14 cellular contexts compared by ENCODE assay signal in the genomic region with DNA sequence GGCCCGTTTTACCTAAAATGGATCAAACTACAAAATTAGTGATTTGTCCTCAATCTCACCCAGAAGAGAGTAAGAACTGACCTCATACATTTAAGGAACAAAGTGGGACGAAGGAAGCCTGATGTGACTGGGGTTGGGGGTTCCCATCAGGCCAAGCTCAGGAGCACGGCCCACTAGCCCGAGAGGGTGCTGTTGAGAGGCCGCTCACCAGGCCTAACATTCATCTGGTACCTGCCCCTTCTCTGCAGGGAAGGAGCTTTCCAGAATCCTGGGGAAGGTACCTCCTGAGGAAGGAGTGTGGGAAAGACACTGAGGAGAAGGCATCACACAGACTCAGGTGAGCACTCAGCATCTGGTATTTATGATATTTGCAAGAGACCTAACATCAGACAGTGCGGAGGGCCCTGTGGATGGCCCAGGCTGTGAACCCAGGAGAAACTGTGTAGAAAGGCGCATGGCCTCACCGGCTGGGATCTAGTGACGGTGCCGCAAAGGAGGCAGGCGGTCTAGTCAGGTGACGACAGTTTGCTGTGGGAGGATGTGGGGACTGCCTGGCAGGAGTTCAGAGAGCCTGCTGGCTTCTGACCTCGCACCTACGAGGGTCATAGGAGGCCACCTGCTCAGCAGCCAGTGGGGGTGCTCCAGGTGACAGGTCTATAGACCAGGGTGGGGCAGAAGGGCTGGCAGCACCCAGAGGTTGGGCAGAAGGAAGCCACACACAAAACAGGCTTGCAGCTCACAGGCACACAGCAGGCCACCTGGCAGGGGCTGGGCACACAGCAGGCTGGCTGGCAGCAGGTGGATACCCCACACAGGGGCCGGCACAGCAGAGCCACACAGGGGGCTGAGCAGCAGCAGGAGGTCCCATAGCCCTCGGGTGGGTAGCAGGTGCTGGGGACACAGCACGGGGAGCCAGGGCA. TPM values are rescaled to one million over a fixed set of nuclear protein-coding genes. Genes with fewer than 3 reads are reported as not detected.
DNase-seq lines count a peak whose midpoint lies in the region; ATAC-seq and TF ChIP-seq lines count a peak whose summit lies in the region.
"Had no signal": no experiment of that assay in that cellular context is flagged by ENCODE, and none has a peak within 500 bp of the region (broad histone marks: within the 10 kb centered on the region; RNA-seq: fewer than 3 reads in every experiment).

No MANE protein-coding gene starts in this region.

- H3K4me1 ChIP-seq in uterus, result no peaks in the 10 kb centered on the region
- H3K4me1 ChIP-seq: gastrocnemius medialis had no signal

- peak overlapping the region; percentile 82 to 92 for H3K27ac Mint-ChIP-seq in T-cell
- no peak overlapping the region for H3K27ac Mint-ChIP-seq in osteocyte (ENCODE audit: unreplicated experiment)
- H3K27ac Mint-ChIP-seq: dendritic cell treated with granulocyte-macrophage colony-stimulating factor and Interleukin-4, amounts not matched to agents 40 ng/mL and 50 ng/mL, for 4 days; nephron had no signal

- no peaks in the 10 kb centered on the region for H3K27me3 Mint-ChIP-seq in T-cell
- peaks cover 5% of the 10 kb centered on the region for H3K27me3 Mint-ChIP-seq in osteocyte (ENCODE audit: unreplicated experiment)

- no peaks in the 10 kb centered on the region for H3K9me3 ChIP-seq in uterus
- H3K9me3 ChIP-seq: gastrocnemius medialis had no signal

- H3K9me3 Mint-ChIP-seq in T-cell, result peaks cover 10 to 16% (median 14%) of the 10 kb centered on the region in 3 donors
- peaks cover 11% of the 10 kb centered on the region for H3K9me3 Mint-ChIP-seq in osteocyte (ENCODE audit: unreplicated experiment)

- CTCF ChIA-PET in T-cell (lab: Charles Lee) (interaction anchor here in 1 of 2 donors (0.7 to 1.0 kb wide), 2 partner anchors 35 kb away, joined by 3 to 4 read pairs; no protein-coding TSS in a partner anchor), HEK293T (lab: Yijun Ruan, JAX) (no interaction called here)

- TF ChIP-seq POLR2A in uterus (IDR thresholded peaks at IDR 0.05), result no peak

- no peaks in the 10 kb centered on the region for H3K36me3 ChIP-seq in uterus
- H3K36me3 ChIP-seq: gastrocnemius medialis had no signal

- H3K4me3 ChIP-seq in uterus, result no peak overlapping the region
- H3K4me3 ChIP-seq: gastrocnemius medialis had no signal

- POLR2A ChIA-PET in T-cell (lab: Charles Lee) (no interaction called here), HEK293T (lab: Yijun Ruan, JAX) (no interaction called here)

- ATAC-seq in T-cell (replicated peaks in 1 of 4), result peak; percentile 23 to 70 (median 59)
- ATAC-seq: gastrocnemius medialis, left colon had no signal

- H3K4me3 Mint-ChIP-seq in T-cell (peak overlapping the region; percentile 21 to 65 (median 25)), osteocyte (ENCODE audit: unreplicated experiment) (no peak overlapping the region)
- H3K4me3 Mint-ChIP-seq: dendritic cell treated with granulocyte-macrophage colony-stimulating factor and Interleukin-4, amounts not matched to agents 40 ng/mL and 50 ng/mL, for 4 days; nephron had no signal

- TF ChIP-seq CTCF in osteocyte (IDR thresholded peaks at IDR 0.05) (no peak), uterus (IDR thresholded peaks at IDR 0.05) (no peak)

- peaks cover 14% of the 10 kb centered on the region for H3K36me3 Mint-ChIP-seq in T-cell
- no peaks in the 10 kb centered on the region for H3K36me3 Mint-ChIP-seq in osteocyte (ENCODE audit: unreplicated experiment)

- H3K27ac ChIP-seq in uterus, result no peak overlapping the region
- H3K27ac ChIP-seq: 22Rv1, gastrocnemius medialis had no signal

- peaks cover 47 to 63% (median 54%) of the 10 kb centered on the region in 3 donors for H3K4me1 Mint-ChIP-seq in T-cell
- no peaks in the 10 kb centered on the region for H3K4me1 Mint-ChIP-seq in osteocyte (ENCODE audit: unreplicated experiment)
- H3K4me1 Mint-ChIP-seq: nephron had no signal

- H3K27me3 ChIP-seq in uterus, result no peaks in the 10 kb centered on the region

- intact Hi-C loops in uterus (cut with DNase I; ENCODE audit: low total_unique reads), result no loop called here

- DNase-seq in DMS79 treated with DMSO at 0.1 percent for 48 hours (lab: John Stamatoyannopoulos, UW), result peak; percentile 7
- no peak for DNase-seq in DMS79 (lab: John Stamatoyannopoulos, UW)
- DNase-seq in T-cell, result peak; percentile 32 to 86 (median 76)
- peak; percentile 75 for DNase-seq in activated effector memory CD4-positive, alpha-beta T cell treated with anti-CD3 and anti-CD28 coated beads, Interleukin-2, amount 50 U/mL, for 16 hours
- peak; percentile 80 for DNase-seq in osteocyte (ENCODE audit: extremely low spot score, unreplicated experiment)
- DNase-seq in uterus, result no peak
- DNase-seq in HEK293T (ENCODE audit: extremely low spot score), result no peak
- no peak for DNase-seq in DMS114 treated with DMSO at 0.1 percent for 48 hours (lab: John Stamatoyannopoulos, UW; ENCODE audit: unreplicated experiment)
- DNase-seq: gastrocnemius medialis had no signal

TF ChIP-seq in HEK293T, 16 proteins besides CTCF, POLR2A, EP300 and RAD21:
- TF ChIP-seq TARDBP (IDR thresholded peaks at IDR 0.05), result no peak
- no peak for TF ChIP-seq L3MBTL2 (conservative IDR thresholded peaks at IDR 0.05)
- TF ChIP-seq FOXM1 (IDR thresholded peaks at IDR 0.05; ENCODE audit: borderline replicate concordance), result no peak
- TF ChIP-seq SUZ12 (IDR thresholded peaks at IDR 0.05), result no peak
- TF ChIP-seq BHLHE40 (IDR thresholded peaks at IDR 0.05; ENCODE audit: borderline replicate concordance), result no peak
- no peak for TF ChIP-seq FOXA1 (IDR thresholded peaks at IDR 0.05)
- no peak for TF ChIP-seq SP1 (IDR thresholded peaks at IDR 0.05)
- TF ChIP-seq ARNT (IDR thresholded peaks at IDR 0.05), result no peak
- TF ChIP-seq LEF1 (IDR thresholded peaks at IDR 0.05; ENCODE audit: borderline replicate concordance), result no peak
- TF ChIP-seq NFRKB (IDR thresholded peaks at IDR 0.05), result no peak
- TF ChIP-seq, protein P1, sequence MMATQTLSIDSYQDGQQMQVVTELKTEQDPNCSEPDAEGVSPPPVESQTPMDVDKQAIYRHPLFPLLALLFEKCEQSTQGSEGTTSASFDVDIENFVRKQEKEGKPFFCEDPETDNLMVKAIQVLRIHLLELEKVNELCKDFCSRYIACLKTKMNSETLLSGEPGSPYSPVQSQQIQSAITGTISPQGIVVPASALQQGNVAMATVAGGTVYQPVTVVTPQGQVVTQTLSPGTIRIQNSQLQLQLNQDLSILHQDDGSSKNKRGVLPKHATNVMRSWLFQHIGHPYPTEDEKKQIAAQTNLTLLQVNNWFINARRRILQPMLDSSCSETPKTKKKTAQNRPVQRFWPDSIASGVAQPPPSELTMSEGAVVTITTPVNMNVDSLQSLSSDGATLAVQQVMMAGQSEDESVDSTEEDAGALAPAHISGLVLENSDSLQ (IDR thresholded peaks at IDR 0.05), result no peak

RNA-seq across cellular contexts. Expression of a gene that starts 0.5 kb away (rescaled TPM):
- total RNA-seq in T-cell, result not detected
- not detected in 2 replicates for total RNA-seq in osteocyte
- not detected for total RNA-seq in uterus
- total RNA-seq: gastrocnemius medialis, left colon, MCF 10A had no signal

RNA-seq across cellular contexts. Expression of a gene that starts 3.8 kb away (rescaled TPM):
- total RNA-seq in T-cell, result not detected
- not detected in 2 replicates for total RNA-seq in osteocyte
- total RNA-seq in uterus, result not detected
- total RNA-seq: gastrocnemius medialis, left colon, MCF 10A had no signal

RNA-seq across cellular contexts. Expression of a gene that starts 7.7 kb away (rescaled TPM):
- total RNA-seq in T-cell (not detected), osteocyte (not detected in 2 replicates), uterus (not detected)
- total RNA-seq: gastrocnemius medialis, left colon, MCF 10A had no signal

RNA-seq across cellular contexts. Expression of a gene that starts 12.8 kb away (rescaled TPM):
- total RNA-seq in T-cell, result not detected
- total RNA-seq in osteocyte, result not detected in 2 replicates
- not detected for total RNA-seq in uterus
- total RNA-seq: gastrocnemius medialis, left colon, MCF 10A had no signal

RNA-seq across cellular contexts. Expression of a gene that starts 16.8 kb away (rescaled TPM):
- not detected for total RNA-seq in T-cell
- total RNA-seq in osteocyte, result not detected in 2 replicates
- not detected for total RNA-seq in uterus
- total RNA-seq: gastrocnemius medialis, left colon, MCF 10A had no signal

Comparison
In these comparisons a context has a peak if more than half of its experiments do, and no peak if none do; other contexts are left out.
1. DNase-seq: peak in DMS79 treated with DMSO at 0.1 percent for 48 hours (single experiment), T-cell (34 of 34), activated effector memory CD4-positive, alpha-beta T cell treated with anti-CD3 and anti-CD28 coated beads, Interleukin-2, amount 50 U/mL, for 16 hours (single experiment) and osteocyte (single experiment); none in DMS79 (single experiment), uterus (0 of 2), HEK293T (single experiment) and DMS114 treated with DMSO at 0.1 percent for 48 hours (single experiment).